Comparison of ENCODE assay signal across 34 cellular contexts in the genomic region with DNA sequence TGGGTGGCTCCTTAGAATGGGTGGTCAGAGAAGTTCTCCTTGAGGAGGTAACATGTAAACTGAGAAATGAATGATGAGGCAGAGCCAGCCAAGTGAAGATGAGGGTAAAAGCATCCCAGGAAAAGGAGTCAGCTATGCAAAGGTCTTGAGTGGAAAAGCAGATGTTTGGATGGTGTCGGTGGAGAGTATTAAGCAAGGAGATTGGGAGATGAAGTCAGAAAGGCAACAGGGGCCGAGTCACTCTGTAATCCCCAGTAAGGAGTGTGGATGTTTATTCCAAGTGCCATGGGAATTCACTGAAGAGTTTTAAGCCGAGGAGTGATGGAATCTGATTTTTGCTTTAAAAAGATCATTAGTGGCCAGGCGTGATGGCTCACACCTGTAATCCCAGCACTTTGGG. TPM values are rescaled to one million over a fixed set of nuclear protein-coding genes. Genes with fewer than 3 reads are reported as not detected.
"Had no signal": no experiment of that assay in that cellular context is flagged by ENCODE, and none has a peak within 500 bp of the region (broad histone marks: within the 10 kb centered on the region; RNA-seq: fewer than 3 reads in every experiment).

No MANE protein-coding gene starts in this region.

- ATAC-seq: activated naive CD4-positive, alpha-beta T cell treated with anti-CD3 and anti-CD28 coated beads, Interleukin-2, amount 50 U/mL, for 72 hours; foreskin keratinocyte; heart right ventricle; mucosa of descending colon; right cardiac atrium; stimulated activated naive CD8-positive, alpha-beta T cell treated with anti-CD3 and anti-CD28 coated beads, Interleukin-15, Interleukin-2, amounts not matched to agents 100 U/mL and 50 U/mL, for 24 hours; T-helper 17 cell had no signal

- H3K27ac ChIP-seq: adrenal gland, cardiac muscle cell, colonic mucosa, dorsolateral prefrontal cortex, foreskin keratinocyte, heart right ventricle, vagina had no signal

- H3K27me3 ChIP-seq: adrenal gland, colonic mucosa, dorsolateral prefrontal cortex, foreskin keratinocyte, heart right ventricle, vagina had no signal

- H3K36me3 Mint-ChIP-seq: brain, type B pancreatic cell had no signal

- H3K36me3 ChIP-seq: adrenal gland, cardiac muscle cell, colonic mucosa, heart right ventricle, vagina had no signal

- H3K4me3 ChIP-seq: adrenal gland, cardiac muscle cell, colonic mucosa, dorsolateral prefrontal cortex, heart right ventricle, lung, mucosa of descending colon, vagina had no signal

- H3K9me3 ChIP-seq: adrenal gland, colonic mucosa, heart right ventricle, mucosa of descending colon, vagina had no signal

- H3K9me3 Mint-ChIP-seq: activated CD4-positive, alpha-beta memory T cell treated with anti-CD3 and anti-CD28 coated beads for 36 hours; activated CD4-positive, alpha-beta T cell treated with anti-CD3 and anti-CD28 coated beads, Interleukin-2, amount 10 ng/mL, durations not matched to agents 24 days and 14 days; activated naive CD4-positive, alpha-beta T cell treated with anti-CD3 and anti-CD28 coated beads, Interleukin-2, amount 50 U/mL, for 72 hours; activated T-helper 2 cell treated with anti-CD3 and anti-CD28 coated beads, Interferon-gamma antibody, Interleukin-2, Interleukin-4, amounts not matched to agents 10 μg/mL and 5 μg/mL and 100 μg/mL, durations not matched to agents 14 hours and 24 hours and 36 hours had no signal

- DNase-seq: activated CD4-positive, alpha-beta memory T cell treated with anti-CD3 and anti-CD28 coated beads for 36 hours; activated CD4-positive, alpha-beta T cell treated with anti-CD3 and anti-CD28 coated beads, Interleukin-2, amount 10 ng/mL, durations not matched to agents 24 days and 14 days; activated CD4-positive, CD25-positive, alpha-beta regulatory T cell treated with anti-CD3 and anti-CD28 coated beads, Interleukin-2, amount 50 U/mL, for 72 hours; activated CD8-positive, alpha-beta memory T cell treated with anti-CD3 and anti-CD28 coated beads, Interleukin-2, amount 50 U/mL, for 4 hours; activated T-cell treated with anti-CD3 and anti-CD28 coated beads, Interleukin-2, amount 50 U/mL, for 1 hour; adrenal gland; aorta; cerebellar nuclear complex; colonic mucosa; dorsolateral prefrontal cortex; effector memory CD4-positive, alpha-beta T cell; foreskin keratinocyte; heart right ventricle; mucosa of descending colon; nucleus accumbens; right cardiac atrium; stimulated activated CD4-positive, alpha-beta T cell treated with anti-CD3 and anti-CD28 coated beads, Interleukin-2, amount 100 ng/mL, for 48 hours; stimulated activated naive CD8-positive, alpha-beta T cell treated with anti-CD3 and anti-CD28 coated beads, Interleukin-15, Interleukin-2, amounts not matched to agents 100 U/mL and 50 U/mL, for 24 hours; substantia nigra; T-helper 17 cell; T1000 had no signal

- H3K27ac Mint-ChIP-seq: activated CD4-positive, alpha-beta memory T cell treated with anti-CD3 and anti-CD28 coated beads for 36 hours; activated CD4-positive, alpha-beta T cell treated with anti-CD3 and anti-CD28 coated beads, Interleukin-2, amount 10 ng/mL, durations not matched to agents 24 days and 14 days; activated naive CD4-positive, alpha-beta T cell treated with anti-CD3 and anti-CD28 coated beads, Interleukin-2, amount 50 U/mL, for 72 hours; activated T-helper 2 cell treated with anti-CD3 and anti-CD28 coated beads, Interferon-gamma antibody, Interleukin-2, Interleukin-4, amounts not matched to agents 10 μg/mL and 5 μg/mL and 100 μg/mL, durations not matched to agents 14 hours and 24 hours and 36 hours; brain; type B pancreatic cell had no signal

- H3K4me3 Mint-ChIP-seq: activated CD4-positive, alpha-beta memory T cell treated with anti-CD3 and anti-CD28 coated beads for 36 hours; activated CD4-positive, alpha-beta T cell treated with anti-CD3 and anti-CD28 coated beads, Interleukin-2, amount 10 ng/mL, durations not matched to agents 24 days and 14 days; T-helper 17 cell; type B pancreatic cell had no signal

RNA-seq across cellular contexts. Expression of gene C2orf78, which starts 41.4 kb away (rescaled TPM):
- total RNA-seq: activated CD4-positive, alpha-beta memory T cell treated with anti-CD3 and anti-CD28 coated beads for 36 hours; activated CD4-positive, alpha-beta T cell treated with anti-CD3 and anti-CD28 coated beads, Interleukin-2, amount 10 ng/mL, durations not matched to agents 24 days and 14 days; activated CD8-positive, alpha-beta memory T cell treated with anti-CD3 and anti-CD28 coated beads for 36 hours; activated naive CD4-positive, alpha-beta T cell treated with anti-CD3 and anti-CD28 coated beads, Interleukin-2, amount 50 U/mL, for 72 hours; activated T-helper 2 cell treated with anti-CD3 and anti-CD28 coated beads, Interferon-gamma antibody, Interleukin-2, Interleukin-4, amounts not matched to agents 10 μg/mL and 5 μg/mL and 100 μg/mL, durations not matched to agents 14 hours and 24 hours and 36 hours; adrenal gland; aorta; colonic mucosa; dorsolateral prefrontal cortex; epithelial cell of proximal tubule; foreskin keratinocyte; heart right ventricle; kidney epithelial cell; lung; mesenteric fat pad; mucosa of descending colon; myocyte; right cardiac atrium; skeletal muscle tissue; T-helper 17 cell; vagina had no signal
